In the genomic region with DNA sequence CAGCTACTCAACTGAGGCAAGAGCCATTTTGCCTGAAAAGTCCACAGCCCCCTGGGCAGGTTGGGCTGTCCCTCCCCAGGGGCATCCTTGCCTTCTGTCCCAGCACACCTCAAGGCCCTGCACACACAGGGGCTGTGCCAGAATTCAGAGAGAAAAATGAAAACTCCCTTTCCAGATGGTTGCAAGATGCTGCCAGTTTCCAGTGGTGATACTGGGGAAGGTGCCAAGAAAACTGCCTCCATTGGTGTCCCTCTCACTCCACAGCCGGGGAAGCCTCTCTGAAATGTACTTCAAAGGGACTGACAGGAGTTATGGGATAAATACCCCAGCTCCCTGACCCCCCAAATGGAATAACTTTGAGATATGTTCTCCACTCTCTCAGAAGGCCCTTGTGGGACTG, we compare ENCODE assay signal across 20 cellular contexts.
A peak's percentile ranks its signal among the peaks of the same experiment; 100 is the strongest.
DNase-seq lines count a peak whose midpoint lies in the region; ATAC-seq and TF ChIP-seq lines count a peak whose summit lies in the region.
"Had no signal": no experiment of that assay in that cellular context is flagged by ENCODE, and none has a peak within 500 bp of the region (broad histone marks: within the 10 kb centered on the region; RNA-seq: fewer than 3 reads in every experiment).

No MANE protein-coding gene starts in this region.

- no peak for TF ChIP-seq CTCF in left lung (IDR thresholded peaks at IDR 0.05)

- H3K36me3 ChIP-seq in left lung, result no peaks in the 10 kb centered on the region
- H3K36me3 ChIP-seq: SJCRH30 had no signal

- no peaks in the 10 kb centered on the region for H3K27me3 ChIP-seq in left lung

- ATAC-seq in left lung, result no peak
- no peak for ATAC-seq in GM19351 (IDR thresholded peaks at IDR 0.05; ENCODE audit: unreplicated experiment)
- no peak for ATAC-seq in GM18520 (IDR thresholded peaks at IDR 0.05; ENCODE audit: unreplicated experiment)

- in situ Hi-C loops in G401 (cut with HindIII; ENCODE audit: low sequenced_read_pairs), result no loop called here

- DNase-seq in G401 (ENCODE audit: low spot score) (peak; percentile 1), NCI-H1694 (lab: John Stamatoyannopoulos, UW) (peak; percentile 79), epidermal melanocyte (ENCODE audit: insufficient read length, low spot score) (peak; percentile 29), medulla oblongata (ENCODE audit: extremely low spot score) (peak; percentile 37), left lung (no peak)
- DNase-seq in stimulated activated CD4-positive, alpha-beta T cell treated with anti-CD3 and anti-CD28 coated beads, Interleukin-4, amount 100 ng/mL, for 24 hours, result no peak
- DNase-seq: DMS153, EL, HCEC 1CT, KBM-7, NCI-H1048, NCI-H2107, NCI-H226, NCI-H526 treated with DMSO at 0.1 percent for 48 hours, SJCRH30, SW 1271 had no signal

- H3K9me3 ChIP-seq in left lung, result peaks cover 0 to 5% of the 10 kb centered on the region in 2 donors
- H3K9me3 ChIP-seq: SJCRH30 had no signal

- H3K4me1 ChIP-seq in left lung, result no peaks in the 10 kb centered on the region
- H3K4me1 ChIP-seq: SJCRH30 had no signal

- intact Hi-C loops in left lung (cut with DNase I), result no loop called here

- H3K4me3 ChIP-seq in left lung, result no peak overlapping the region
- H3K4me3 ChIP-seq: SJCRH30 had no signal

- no peak overlapping the region for H3K27ac ChIP-seq in left lung
- H3K27ac ChIP-seq: C4-2B, RWPE1, SJCRH30 had no signal

Comparison
In these comparisons a context has a peak if more than half of its experiments do, and no peak if none do; other contexts are left out.
1. DNase-seq: peak in G401 (single experiment), NCI-H1694 (single experiment), epidermal melanocyte (single experiment) and medulla oblongata (single experiment); none in left lung (0 of 2) and stimulated activated CD4-positive, alpha-beta T cell treated with anti-CD3 and anti-CD28 coated beads, Interleukin-4, amount 100 ng/mL, for 24 hours (single experiment).